In the genomic region with DNA sequence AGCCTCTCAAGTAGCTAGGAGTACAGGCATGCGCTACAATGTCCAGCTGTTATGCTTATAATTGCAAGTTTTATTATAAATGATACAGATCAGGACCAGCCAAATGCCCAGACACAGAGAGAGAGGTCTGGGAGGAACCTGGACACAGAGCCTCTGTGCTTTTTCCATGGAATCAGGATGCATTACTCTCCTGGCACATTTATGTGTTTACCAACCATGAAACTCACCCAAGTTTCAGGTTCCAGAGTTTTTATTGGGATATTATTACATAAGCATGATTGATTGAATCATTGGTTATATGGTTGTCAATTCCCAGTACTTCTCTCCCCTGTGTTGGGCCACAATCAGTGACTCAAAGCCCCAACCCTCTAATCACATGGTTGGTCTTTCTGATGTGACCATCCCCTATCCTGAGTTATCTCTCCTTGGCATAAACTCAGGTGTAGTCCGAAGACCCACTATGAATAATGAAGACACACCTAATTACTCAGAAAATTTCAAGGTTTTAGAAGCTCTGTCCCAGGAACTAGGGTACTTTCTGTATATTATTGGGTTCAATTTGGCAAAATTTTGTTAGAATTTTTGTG, we compare ENCODE assay signal across 23 cellular contexts.
"Had no signal": no experiment of that assay in that cellular context is flagged by ENCODE, and none has a peak within 500 bp of the region (broad histone marks: within the 10 kb centered on the region; RNA-seq: fewer than 3 reads in every experiment).

No MANE protein-coding gene starts in this region.

- H3K27ac ChIP-seq: PC-9, Peyer's patch, SJSA1, SK-N-MC had no signal

- DNase-seq: IMR-90, Karpas-422, KG1, MM.1S, NCI-H1092 treated with DMSO at 0.1 percent for 48 hours, NCI-H1436, NCI-H187, NCI-H2029, NCI-H2081 treated with DMSO at 0.1 percent for 48 hours, NCI-H2171, NCI-H226, NCI-H446, NCI-H510A, NCI-H524 treated with DMSO at 0.1 percent for 48 hours, NCI-H69, NCI-H774, PC-9, Peyer's patch, SHP77 treated with DMSO at 0.1 percent for 48 hours had no signal

- H3K4me3 ChIP-seq: PC-9, Peyer's patch, SJSA1, SK-N-MC had no signal

- H3K27me3 ChIP-seq: Peyer's patch, SJSA1 had no signal

- H3K36me3 ChIP-seq: SJSA1 had no signal

- H3K9me3 ChIP-seq: Peyer's patch, SJSA1 had no signal

- ATAC-seq: HepG2, Right ventricle myocardium inferior had no signal

- H3K4me1 ChIP-seq: SJSA1 had no signal
